In genomic region chr4:169228076-169228475, GRCh38 we compare ENCODE assay signal across 24 cellular contexts.
"Had no signal": no experiment of that assay in that cellular context is flagged by ENCODE, and none has a peak within 500 bp of the region (broad histone marks: within the 10 kb centered on the region; RNA-seq: fewer than 3 reads in every experiment).

No MANE protein-coding gene starts in this region.

- H3K27ac ChIP-seq: esophagus squamous epithelium, gastroesophageal sphincter, left ventricle myocardium inferior, lower lobe of right lung, neural progenitor cell, testis had no signal

- H3K36me3 ChIP-seq: esophagus squamous epithelium, gastroesophageal sphincter, left ventricle myocardium inferior, lower lobe of right lung, neural progenitor cell, tibial nerve had no signal

- H3K9me3 ChIP-seq: esophagus squamous epithelium, gastroesophageal sphincter, left ventricle myocardium inferior, lower lobe of right lung, psoas muscle, testis, tibial nerve had no signal

- DNase-seq: effector memory CD8-positive, alpha-beta T cell; esophagus squamous epithelium; foreskin fibroblast; glutamatergic neuron; immature natural killer cell; kidney; left cardiac atrium; left ventricle myocardium inferior; lower lobe of right lung; midbrain; nucleus accumbens; psoas muscle; retina; stimulated activated CD4-positive, alpha-beta T cell treated with anti-CD3 and anti-CD28 coated beads, Interleukin-2, amount 100 ng/mL, for 24 hours; stimulated activated CD4-positive, alpha-beta T cell treated with anti-CD3 and anti-CD28 coated beads, Interleukin-4, amount 100 ng/mL, for 4 hours; stimulated activated naive B cell treated with anti-CD40 and anti-IgM and Interleukin-4, amounts not matched to agents 10 μg/mL and 1 μg/mL and 100 μg/mL, for 72 hours; stimulated activated naive CD8-positive, alpha-beta T cell treated with anti-CD3 and anti-CD28 coated beads, Interleukin-15, amount 100 ng/mL, for 72 hours; testis had no signal

- FAIRE-seq: colon, kidney had no signal

- H2AFZ ChIP-seq: neural progenitor cell had no signal

- H3K4me2 ChIP-seq: neural progenitor cell had no signal

- H3K27me3 ChIP-seq: esophagus squamous epithelium, gastroesophageal sphincter, neural progenitor cell, testis, tibial nerve had no signal

- H3K9ac ChIP-seq: neural progenitor cell had no signal

- ATAC-seq: effector memory CD8-positive, alpha-beta T cell; gastroesophageal sphincter; left cardiac atrium; lower lobe of right lung; natural killer cell treated with Interleukin-12 subunit alpha and Interleukin-12 subunit beta and Interleukin-15 and Interleukin-18, amount 100 ng/mL, for 72 hours; psoas muscle; sciatic nerve; stimulated activated naive B cell treated with anti-CD40 and anti-IgM and Interleukin-4, amounts not matched to agents 10 μg/mL and 1 μg/mL and 100 μg/mL, for 72 hours; stimulated activated naive CD8-positive, alpha-beta T cell treated with anti-CD3 and anti-CD28 coated beads, Interleukin-15, amount 100 ng/mL, for 72 hours had no signal

- H3K4me1 ChIP-seq: testis had no signal

- H3K4me3 ChIP-seq: esophagus squamous epithelium, gastroesophageal sphincter, left ventricle myocardium inferior, lower lobe of right lung, neural progenitor cell, psoas muscle, testis, tibial nerve had no signal
